In the genomic region with DNA sequence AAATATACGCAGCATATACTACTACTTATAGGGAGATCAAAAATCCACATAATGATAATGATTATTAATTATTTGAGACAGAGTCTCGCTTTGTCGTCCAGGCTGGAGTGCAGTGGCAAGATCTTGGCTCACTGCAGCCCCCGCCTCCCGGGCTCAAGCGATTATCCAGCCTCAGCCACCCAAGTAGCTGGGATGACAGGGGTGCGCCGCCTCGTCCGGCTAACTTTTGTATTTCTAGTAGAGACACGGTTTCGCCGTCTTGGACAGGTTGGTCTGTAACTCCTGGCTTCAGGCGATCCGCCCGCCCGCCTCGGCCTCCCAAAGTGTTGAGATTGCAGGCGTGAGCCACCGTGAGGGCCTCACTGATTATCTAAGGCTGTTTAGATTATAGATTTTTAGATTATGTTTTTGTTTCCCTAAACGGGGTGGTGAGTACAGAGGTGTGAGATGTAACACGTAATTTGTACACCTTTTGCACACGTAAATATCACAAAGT, we compare ENCODE assay signal across 7 cellular contexts. TPM values are rescaled to one million over a fixed set of nuclear protein-coding genes. Genes with fewer than 3 reads are reported as not detected.
DNase-seq lines count a peak whose midpoint lies in the region; ATAC-seq, FAIRE-seq and TF ChIP-seq lines count a peak whose summit lies in the region.

No MANE protein-coding gene starts in this region.

- peak; percentile 27 for DNase-seq in activated naive CD4-positive, alpha-beta T cell treated with anti-CD3 and anti-CD28 coated beads, Interleukin-2, amount 10 ng/mL, durations not matched to agents 7 days and 5 days
- no peak for DNase-seq in stimulated activated naive CD8-positive, alpha-beta T cell treated with anti-CD3 and anti-CD28 coated beads, Interleukin-15, amount 100 ng/mL, for 72 hours
- DNase-seq in GM12892 (ENCODE audit: insufficient read length): no peak
- no peak for DNase-seq in NCI-H2171 treated with DMSO at 0.1 percent for 48 hours (lab: John Stamatoyannopoulos, UW)

- H3K27me3 Mint-ChIP-seq in activated naive CD4-positive, alpha-beta T cell treated with anti-CD3 and anti-CD28 coated beads, Interleukin-2, amount 10 ng/mL, durations not matched to agents 7 days and 5 days: no peaks in the 10 kb centered on the region
- no peaks in the 10 kb centered on the region for H3K27me3 Mint-ChIP-seq in stimulated activated naive CD8-positive, alpha-beta T cell treated with anti-CD3 and anti-CD28 coated beads, Interleukin-15, amount 100 ng/mL, for 72 hours

- peak overlapping the region; percentile 86 for H3K27ac ChIP-seq in layer of hippocampus (ENCODE audit: low read depth, low read length)

- H3K4me3 ChIP-seq in Loucy (ENCODE audit: low read length, poor library complexity, severe bottlenecking): peak overlapping the region; percentile 13

- H2AFZ ChIP-seq in Loucy (ENCODE audit: low read length): peak overlapping the region; percentile 26

- peaks cover 41% of the 10 kb centered on the region for H3K4me1 ChIP-seq in Loucy (ENCODE audit: insufficient read depth, low read length, poor library complexity, severe bottlenecking)

- no peak for ATAC-seq in stimulated activated naive CD8-positive, alpha-beta T cell treated with anti-CD3 and anti-CD28 coated beads, Interleukin-15, amount 100 ng/mL, for 72 hours
- no peak for ATAC-seq in HG02981 (IDR thresholded peaks at IDR 0.05; ENCODE audit: unreplicated experiment)

- peak overlapping the region; percentile 77 for H3K4me3 Mint-ChIP-seq in activated naive CD4-positive, alpha-beta T cell treated with anti-CD3 and anti-CD28 coated beads, Interleukin-2, amount 10 ng/mL, durations not matched to agents 7 days and 5 days
- H3K4me3 Mint-ChIP-seq in stimulated activated naive CD8-positive, alpha-beta T cell treated with anti-CD3 and anti-CD28 coated beads, Interleukin-15, amount 100 ng/mL, for 72 hours: peak overlapping the region; percentile 51 to 60

- no peaks in the 10 kb centered on the region for H3K27me3 ChIP-seq in Loucy (ENCODE audit: insufficient read depth, low read length, poor library complexity, severe bottlenecking)
- no peaks in the 10 kb centered on the region for H3K27me3 ChIP-seq in layer of hippocampus (ENCODE audit: control insufficient read depth, insufficient read depth, low read length)

- H3K36me3 ChIP-seq in Loucy (ENCODE audit: insufficient read depth, low read length): no peaks in the 10 kb centered on the region

- peaks cover 2% of the 10 kb centered on the region for H3K36me3 Mint-ChIP-seq in activated naive CD4-positive, alpha-beta T cell treated with anti-CD3 and anti-CD28 coated beads, Interleukin-2, amount 10 ng/mL, durations not matched to agents 7 days and 5 days

- no peaks in the 10 kb centered on the region for H3K9me3 ChIP-seq in Loucy (ENCODE audit: insufficient read depth, low read depth, low read length)

- no peaks in the 10 kb centered on the region for H3K9me2 ChIP-seq in Loucy (replicated peaks; ENCODE audit: low read depth, low read length)

- H3K9ac ChIP-seq in Loucy (ENCODE audit: low read depth, low read length, poor library complexity, severe bottlenecking): peak overlapping the region; percentile 36

- CTCF ChIA-PET in activated naive CD4-positive, alpha-beta T cell treated with anti-CD3 and anti-CD28 coated beads, Interleukin-2, amount 10 ng/mL, durations not matched to agents 7 days and 5 days (lab: Charles Lee): interaction anchor here (1.4 kb wide), 2 partner anchors 43 to 47 kb away, joined by 3 to 4 read pairs; no protein-coding TSS in a partner anchor

- TF ChIP-seq CTCF in Loucy (conservative IDR thresholded peaks at IDR 0.05; ENCODE audit: low read length): no peak

- FAIRE-seq in GM12892 (lab: Jason Lieb, UNC): no peak

- TF ChIP-seq POLR2A in GM12892 (IDR thresholded peaks at IDR 0.05; ENCODE audit: low read depth, low read length): no peak

- no peaks in the 10 kb centered on the region for H3K9me3 Mint-ChIP-seq in activated naive CD4-positive, alpha-beta T cell treated with anti-CD3 and anti-CD28 coated beads, Interleukin-2, amount 10 ng/mL, durations not matched to agents 7 days and 5 days
- H3K9me3 Mint-ChIP-seq in stimulated activated naive CD8-positive, alpha-beta T cell treated with anti-CD3 and anti-CD28 coated beads, Interleukin-15, amount 100 ng/mL, for 72 hours: peaks cover 0 to 4% of the 10 kb centered on the region in 2 donors

- peak overlapping the region; percentile 48 for H3K4me2 ChIP-seq in Loucy (ENCODE audit: low read depth, low read length, poor library complexity, severe bottlenecking)

- H3K79me2 ChIP-seq in Loucy (ENCODE audit: insufficient read depth, low read length): peaks cover 40% of the 10 kb centered on the region

- H3F3A ChIP-seq in Loucy (ENCODE audit: low read depth): no peaks in the 10 kb centered on the region

- peaks cover 41% of the 10 kb centered on the region for H3K4me1 Mint-ChIP-seq in activated naive CD4-positive, alpha-beta T cell treated with anti-CD3 and anti-CD28 coated beads, Interleukin-2, amount 10 ng/mL, durations not matched to agents 7 days and 5 days
- H3K4me1 Mint-ChIP-seq in stimulated activated naive CD8-positive, alpha-beta T cell treated with anti-CD3 and anti-CD28 coated beads, Interleukin-15, amount 100 ng/mL, for 72 hours: peaks cover 54% of the 10 kb centered on the region

- H3K27ac Mint-ChIP-seq in activated naive CD4-positive, alpha-beta T cell treated with anti-CD3 and anti-CD28 coated beads, Interleukin-2, amount 10 ng/mL, durations not matched to agents 7 days and 5 days: peak overlapping the region; percentile 89
- H3K27ac Mint-ChIP-seq in stimulated activated naive CD8-positive, alpha-beta T cell treated with anti-CD3 and anti-CD28 coated beads, Interleukin-15, amount 100 ng/mL, for 72 hours: peak overlapping the region; percentile 71 to 86

- H4K20me1 ChIP-seq in Loucy (ENCODE audit: insufficient read depth, low read length, poor library complexity, severe bottlenecking): peaks cover 29% of the 10 kb centered on the region

RNA-seq across cellular contexts. Expression of gene SLC25A33, which starts 0.5 kb away (rescaled TPM):
- polyA plus RNA-seq in GM12892 (2012; ENCODE audit: missing spikeins): 7.5 TPM

RNA-seq across cellular contexts. Expression of gene TMEM201, which starts 50.0 kb away (rescaled TPM):
- 4.4 TPM for polyA plus RNA-seq in GM12892 (2012; ENCODE audit: missing spikeins)
